Comparison of ENCODE assay signal across 1 cellular context in the genomic region with DNA sequence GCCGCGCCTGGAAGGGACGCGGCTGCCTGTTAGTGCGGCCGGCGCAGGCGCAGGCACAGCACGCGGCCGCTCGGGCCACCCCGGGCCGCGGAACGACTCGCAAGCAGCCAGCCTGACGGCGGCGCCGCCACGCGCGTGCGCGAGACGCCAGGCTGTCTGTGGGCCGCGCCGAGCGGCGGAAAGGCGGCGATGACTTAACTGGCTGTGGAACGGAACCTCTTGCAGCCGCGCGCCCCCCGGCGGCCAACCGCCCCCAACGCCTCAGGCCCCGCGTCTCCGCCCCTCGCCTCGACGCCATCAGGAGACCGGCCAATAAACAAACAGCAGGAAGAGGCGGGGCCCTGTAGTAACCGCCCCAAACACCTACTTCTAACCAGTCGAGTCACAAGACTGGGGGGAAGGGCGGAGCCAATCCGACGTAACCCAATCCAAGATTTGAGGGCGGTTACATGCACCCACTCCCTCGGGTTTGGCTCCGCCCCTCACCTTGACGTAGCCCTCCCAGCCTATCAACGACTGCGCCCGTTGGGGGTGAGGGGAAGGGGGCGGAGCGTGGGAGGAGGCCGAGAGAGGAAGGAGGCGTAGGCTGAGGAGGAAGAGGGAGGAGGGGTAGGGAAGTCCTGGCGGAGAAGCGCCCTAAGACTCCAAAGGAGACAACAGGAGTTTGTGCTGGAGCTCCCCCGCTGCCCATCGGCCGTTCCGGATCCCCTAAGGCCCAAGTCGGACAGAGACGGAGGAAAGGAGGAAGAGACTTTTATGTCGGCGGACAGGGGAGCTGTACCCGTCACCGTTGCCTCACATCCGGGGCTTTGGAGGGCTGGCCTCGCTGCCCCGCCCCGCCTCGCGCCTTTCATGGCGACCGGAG.
A peak's percentile ranks its signal among the peaks of the same experiment; 100 is the strongest.
TF ChIP-seq lines count a peak whose summit lies in the region.

FBRS (plus strand) TSS at position 566 of the 865 bp plus-strand sequence. CDS start 1,088 bp downstream, outside the sequence.

TF ChIP-seq in HepG2, 621 proteins besides CTCF, POLR2A, EP300 and RAD21 (continued from another document and continues in another):
- TF ChIP-seq ZNF407 (CRISPR knock-in tag; IDR thresholded peaks at IDR 0.05; ENCODE audit: not compliant biosample characterization) (no peak), REXO4 (CRISPR knock-in tag; IDR thresholded peaks at IDR 0.05; ENCODE audit: borderline replicate concordance) (no peak), TOE1 (CRISPR knock-in tag; IDR thresholded peaks at IDR 0.05) (no peak), ZFP82 (CRISPR knock-in tag; IDR thresholded peaks at IDR 0.05; ENCODE audit: borderline replicate concordance) (peak; percentile 58; the same call in 1 of the 2 replicates), KDM2A (CRISPR knock-in tag; IDR thresholded peaks at IDR 0.05; ENCODE audit: borderline replicate concordance, low read depth) (peak; percentile 75; the same call in 1 of the 2 replicates), ZNF331 (CRISPR knock-in tag; IDR thresholded peaks at IDR 0.05) (peak; percentile 51; the same call in 1 of the 2 replicates), ZFP36L1 (CRISPR knock-in tag; IDR thresholded peaks at IDR 0.05) (no peak), HCFC1 (IDR thresholded peaks at IDR 0.05; ENCODE audit: low read depth, low read length) (peak; percentile 42), NFYC (CRISPR knock-in tag; IDR thresholded peaks at IDR 0.05) (peak; percentile 92), ZNF317 (CRISPR knock-in tag; IDR thresholded peaks at IDR 0.05) (no peak), SIX1 (CRISPR knock-in tag; IDR thresholded peaks at IDR 0.05; ENCODE audit: borderline replicate concordance) (no peak), ZNF577 (CRISPR knock-in tag; IDR thresholded peaks at IDR 0.05; ENCODE audit: borderline replicate concordance, low read depth) (no peak), PHF8 (CRISPR knock-in tag; IDR thresholded peaks at IDR 0.05) (peak; percentile 55; the same call in 1 of the 2 replicates), AHDC1 (CRISPR knock-in tag; IDR thresholded peaks at IDR 0.05; ENCODE audit: borderline replicate concordance) (no peak), AKAP8 (CRISPR knock-in tag; IDR thresholded peaks at IDR 0.05) (peak; percentile 91), SNAI1 (CRISPR knock-in tag; IDR thresholded peaks at IDR 0.05; ENCODE audit: borderline replicate concordance) (no peak; the same call in 1 of the 2 replicates), ZNF512 (CRISPR knock-in tag; IDR thresholded peaks at IDR 0.05) (no peak), ZNF333 (CRISPR knock-in tag; IDR thresholded peaks at IDR 0.05; ENCODE audit: borderline replicate concordance) (peak; percentile 84), KAT2B (IDR thresholded peaks at IDR 0.05; ENCODE audit: borderline replicate concordance, low read depth, low read length) (no peak), SRF (IDR thresholded peaks at IDR 0.05; ENCODE audit: low read depth, low read length) (peak; percentile 95), ZNF318 (CRISPR knock-in tag; IDR thresholded peaks at IDR 0.05) (no peak), KLF16 (CRISPR knock-in tag; IDR thresholded peaks at IDR 0.05) (peak in 1 of 2 experiments; percentile 67; a peak in 2 of 4 replicates), FOXJ3 (CRISPR knock-in tag; IDR thresholded peaks at IDR 0.05; ENCODE audit: borderline replicate concordance) (no peak)
